19 cellular contexts compared by ENCODE assay signal in the genomic region with DNA sequence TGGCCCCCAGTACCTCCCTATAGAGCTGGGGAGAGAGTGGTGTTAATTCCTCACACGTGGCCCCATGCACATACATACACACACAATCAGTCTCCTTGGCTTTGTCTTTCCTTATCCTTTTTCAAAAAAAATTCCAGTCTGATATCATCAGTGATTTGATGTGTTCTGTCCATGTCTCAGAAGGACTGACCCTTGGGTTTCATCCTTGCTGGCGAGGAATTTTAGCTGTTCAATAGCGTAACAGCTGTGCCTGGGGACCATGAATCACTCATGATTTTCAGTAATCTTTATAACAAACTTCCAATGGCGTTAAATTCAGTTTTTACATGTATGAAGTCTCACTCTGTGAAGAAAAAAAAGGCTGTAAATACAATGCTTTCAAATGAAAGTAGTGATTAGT.
DNase-seq lines count a peak whose midpoint lies in the region; FAIRE-seq and TF ChIP-seq lines count a peak whose summit lies in the region.
"Had no signal": no experiment of that assay in that cellular context is flagged by ENCODE, and none has a peak within 500 bp of the region (broad histone marks: within the 10 kb centered on the region; RNA-seq: fewer than 3 reads in every experiment).

No MANE protein-coding gene starts in this region.

- H4K20me1 ChIP-seq in neural cell (ENCODE audit: insufficient read depth): no peaks in the 10 kb centered on the region

- TF ChIP-seq CTCF in neural cell (IDR thresholded peaks at IDR 0.05; ENCODE audit: poor library complexity, severe bottlenecking): no peak

- peak overlapping the region; percentile 12 for H3K9ac ChIP-seq in neural cell (ENCODE audit: low read length)

- H3K36me3 ChIP-seq in neural cell (ENCODE audit: insufficient read depth, low read length): no peaks in the 10 kb centered on the region
- H3K36me3 ChIP-seq: HAP-1 had no signal

- no peaks in the 10 kb centered on the region for H3K9me2 ChIP-seq in neural cell (ENCODE audit: insufficient read depth, low read length)

- no peak overlapping the region for H2AFZ ChIP-seq in neural cell (ENCODE audit: low read depth, low read length)

- FAIRE-seq in colon (lab: Jason Lieb, UNC): peak; percentile 21
- FAIRE-seq: G401.6, GM12892, H54 had no signal

- H3K27me3 Mint-ChIP-seq in T-helper 2 cell treated with Interferon-gamma antibody and Interleukin-4, amounts not matched to agents 5 μg/mL and 100 μg/mL, for 36 hours (ENCODE audit: low read depth): peaks cover 4% of the 10 kb centered on the region
- H3K27me3 Mint-ChIP-seq: CD4-positive, CD25-positive, alpha-beta regulatory T cell had no signal

- peak overlapping the region; percentile 92 for H3K27ac ChIP-seq in neural cell (ENCODE audit: low read length)
- H3K27ac ChIP-seq: C4-2B had no signal

- TF ChIP-seq EP300 in neural cell (conservative IDR thresholded peaks at IDR 0.05; ENCODE audit: poor library complexity, severe bottlenecking): no peak

- H3K4me1 Mint-ChIP-seq in T-helper 2 cell treated with Interferon-gamma antibody and Interleukin-4, amounts not matched to agents 5 μg/mL and 100 μg/mL, for 36 hours (ENCODE audit: low read depth): no peaks in the 10 kb centered on the region
- H3K4me1 Mint-ChIP-seq: CD4-positive, CD25-positive, alpha-beta regulatory T cell had no signal

- no peaks in the 10 kb centered on the region for H3K27me3 ChIP-seq in neural cell (ENCODE audit: insufficient read depth, low read depth, low read length)

- H3K79me2 ChIP-seq in neural cell (replicated peaks; ENCODE audit: insufficient read depth, low read length): no peaks in the 10 kb centered on the region

- no peaks in the 10 kb centered on the region for H3K9me3 Mint-ChIP-seq in T-helper 2 cell treated with Interferon-gamma antibody and Interleukin-4, amounts not matched to agents 5 μg/mL and 100 μg/mL, for 36 hours
- H3K9me3 Mint-ChIP-seq: CD8-positive, alpha-beta T cell; HFFc6 had no signal

- H3F3A ChIP-seq in neural cell (ENCODE audit: insufficient read depth, low read length, poor library complexity, severe bottlenecking): no peaks in the 10 kb centered on the region

- no peaks in the 10 kb centered on the region for H3K9me3 ChIP-seq in neural cell (ENCODE audit: low read length)
- H3K9me3 ChIP-seq: Caco-2, HAP-1 had no signal

- no peak overlapping the region for H3K4me2 ChIP-seq in neural cell (ENCODE audit: low read length)

- DNase-seq in fibroblast of peridontal ligament (ENCODE audit: extremely low read depth) (peak; percentile 18), stromal cell of bone marrow (ENCODE audit: low read depth) (peak; percentile 2), SKM-1 (lab: John Stamatoyannopoulos, UW; ENCODE audit: unreplicated experiment) (no peak)
- DNase-seq in T-helper 2 cell treated with Interferon-gamma antibody and Interleukin-4, amounts not matched to agents 5 μg/mL and 100 μg/mL, for 36 hours (ENCODE audit: low spot score): no peak
- DNase-seq in stimulated activated CD8-positive, alpha-beta memory T cell treated with anti-CD3 and anti-CD28 coated beads, Interleukin-4, amount 100 ng/mL, for 48 hours: no peak
- DNase-seq: Caco-2; CD4-positive, CD25-positive, alpha-beta regulatory T cell; CD8-positive, alpha-beta T cell; DMS153; DND-41; GOT3; HFFc6 had no signal

- no peak overlapping the region for H3K4me3 ChIP-seq in neural cell (ENCODE audit: low read length)
- H3K4me3 ChIP-seq: HAP-1 had no signal

- H3K27ac Mint-ChIP-seq in T-helper 2 cell treated with Interferon-gamma antibody and Interleukin-4, amounts not matched to agents 5 μg/mL and 100 μg/mL, for 36 hours: no peak overlapping the region
- H3K27ac Mint-ChIP-seq: CD4-positive, CD25-positive, alpha-beta regulatory T cell; CD8-positive, alpha-beta T cell; HFFc6 had no signal

- no peak overlapping the region for H3K4me3 Mint-ChIP-seq in T-helper 2 cell treated with Interferon-gamma antibody and Interleukin-4, amounts not matched to agents 5 μg/mL and 100 μg/mL, for 36 hours
- H3K4me3 Mint-ChIP-seq: CD4-positive, CD25-positive, alpha-beta regulatory T cell; CD8-positive, alpha-beta T cell; HFFc6 had no signal

- no peak for TF ChIP-seq RAD21 in neural cell (conservative IDR thresholded peaks at IDR 0.05)

- no peaks in the 10 kb centered on the region for H3K36me3 Mint-ChIP-seq in T-helper 2 cell treated with Interferon-gamma antibody and Interleukin-4, amounts not matched to agents 5 μg/mL and 100 μg/mL, for 36 hours (ENCODE audit: low read depth)
- H3K36me3 Mint-ChIP-seq: CD4-positive, CD25-positive, alpha-beta regulatory T cell; CD8-positive, alpha-beta T cell had no signal

TF ChIP-seq in neural cell, 6 proteins besides CTCF, POLR2A, EP300 and RAD21:
- no peak for TF ChIP-seq POLR2AphosphoS5 (IDR thresholded peaks at IDR 0.05)
- no peak for TF ChIP-seq EZH2 (IDR thresholded peaks at IDR 0.05; ENCODE audit: borderline replicate concordance, insufficient read depth, low read length, poor library complexity, severe bottlenecking)
- TF ChIP-seq SMC3 (conservative IDR thresholded peaks at IDR 0.05; ENCODE audit: poor library complexity): no peak
- TF ChIP-seq TAF1 (IDR thresholded peaks at IDR 0.05; ENCODE audit: low read depth): no peak
- TF ChIP-seq REST (IDR thresholded peaks at IDR 0.05; ENCODE audit: borderline replicate concordance): no peak
- no peak for TF ChIP-seq MXI1 (conservative IDR thresholded peaks at IDR 0.05; ENCODE audit: poor library complexity, severe bottlenecking)

Comparison
In these comparisons a context has a peak if more than half of its experiments do, and no peak if none do; other contexts are left out.
1. DNase-seq: peak in fibroblast of peridontal ligament (single experiment) and stromal cell of bone marrow (single experiment); none in SKM-1 (single experiment), T-helper 2 cell treated with Interferon-gamma antibody and Interleukin-4, amounts not matched to agents 5 μg/mL and 100 μg/mL, for 36 hours (single experiment) and stimulated activated CD8-positive, alpha-beta memory T cell treated with anti-CD3 and anti-CD28 coated beads, Interleukin-4, amount 100 ng/mL, for 48 hours (single experiment).